Comparison of ENCODE assay signal across 9 cellular contexts in the genomic region with DNA sequence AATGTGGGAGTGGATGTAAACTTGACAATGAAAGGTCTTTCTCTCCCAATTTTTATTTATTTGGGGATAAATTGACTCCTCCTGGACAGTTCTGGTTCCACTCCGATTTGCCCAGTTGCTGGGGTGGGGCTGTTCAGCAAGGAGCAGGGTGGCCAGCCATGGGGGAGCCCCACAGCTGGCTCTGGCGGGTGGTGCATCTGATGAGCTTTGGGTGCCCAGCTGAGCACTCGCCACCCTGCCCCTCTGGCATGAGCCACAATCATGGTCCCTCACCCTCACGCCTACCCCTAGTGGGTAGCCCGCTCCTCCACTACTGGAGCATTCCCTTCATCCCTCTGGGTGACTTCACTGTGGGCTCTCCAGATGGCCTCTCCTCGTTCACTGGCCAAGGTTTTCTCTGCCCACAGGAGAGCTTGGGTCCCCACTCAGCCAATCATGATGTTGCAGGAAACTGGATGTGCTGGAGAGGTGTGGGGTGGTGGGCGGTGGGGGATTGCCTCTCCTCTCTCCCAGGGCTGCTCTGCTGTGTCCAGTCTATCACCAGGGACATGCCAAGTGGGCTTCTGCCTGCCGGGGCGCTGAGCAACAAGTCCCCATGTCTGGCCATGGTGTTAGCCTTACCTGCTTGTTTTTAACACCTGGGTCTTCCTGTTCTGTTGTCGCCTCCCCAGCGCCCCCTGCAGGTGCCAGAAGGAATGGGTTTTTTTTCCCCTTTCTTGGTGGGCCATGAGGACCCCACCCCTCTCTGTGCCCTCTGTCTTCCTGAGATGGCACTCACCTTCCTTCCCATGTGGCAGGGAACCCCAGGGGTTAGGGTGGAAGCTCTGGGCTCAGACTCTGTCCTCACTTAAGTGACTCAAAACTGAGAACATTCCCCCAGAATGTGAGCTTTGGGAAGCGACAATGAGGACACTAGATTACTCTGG. TPM values are rescaled to one million over a fixed set of nuclear protein-coding genes. Genes with fewer than 3 reads are reported as not detected.
DNase-seq lines count a peak whose midpoint lies in the region; ATAC-seq and TF ChIP-seq lines count a peak whose summit lies in the region.
"Had no signal": no experiment of that assay in that cellular context is flagged by ENCODE, and none has a peak within 500 bp of the region (broad histone marks: within the 10 kb centered on the region; RNA-seq: fewer than 3 reads in every experiment).

No MANE protein-coding gene starts in this region.

- TF ChIP-seq EP300 in upper lobe of left lung (IDR thresholded peaks at IDR 0.05), result no peak

- H3K36me3 ChIP-seq in cardiac muscle cell (no peaks in the 10 kb centered on the region), upper lobe of left lung (no peaks in the 10 kb centered on the region)

- intact Hi-C loops in left cardiac atrium (cut with DNase I), result no loop called here

- H3K27ac Mint-ChIP-seq in immature natural killer cell, result no peak overlapping the region
- H3K27ac Mint-ChIP-seq: activated naive CD4-positive, alpha-beta T cell treated with anti-CD3 and anti-CD28 coated beads, Interleukin-2, amount 50 U/mL, for 24 hours had no signal

- H3K27me3 ChIP-seq in cardiac muscle cell, result no peaks in the 10 kb centered on the region
- no peaks in the 10 kb centered on the region for H3K27me3 ChIP-seq in upper lobe of left lung

- H3K27ac ChIP-seq in cardiac muscle cell (no peak overlapping the region), upper lobe of left lung (no peak overlapping the region)

- H3K4me1 Mint-ChIP-seq in immature natural killer cell, result peaks cover 7 to 9% of the 10 kb centered on the region in 2 donors

- TF ChIP-seq CTCF in cardiac muscle cell (IDR thresholded peaks at IDR 0.05; ENCODE audit: low read depth, low read length) (peak; percentile 74), upper lobe of left lung (IDR thresholded peaks at IDR 0.05) (peak; percentile 25 to 58 (median 46))

- H3K36me3 Mint-ChIP-seq in immature natural killer cell, result no peaks in the 10 kb centered on the region
- H3K36me3 Mint-ChIP-seq: activated naive CD4-positive, alpha-beta T cell treated with anti-CD3 and anti-CD28 coated beads, Interleukin-2, amount 50 U/mL, for 24 hours had no signal

- H3K27me3 Mint-ChIP-seq in immature natural killer cell (ENCODE audit: low read depth in 3 of 3), result peaks cover 10 to 29% (median 29%) of the 10 kb centered on the region in 3 donors

- DNase-seq in cardiac muscle cell (ENCODE audit: low read depth in 1 of 2, low spot score in 1 of 2), result peak in 1 of 2 donors; percentile 18
- DNase-seq in left cardiac atrium, result no peak
- peak; percentile 64 for DNase-seq in activated CD8-positive, alpha-beta memory T cell treated with anti-CD3 and anti-CD28 coated beads for 24 hours
- peak in 2 of 3 donors; percentile 9 to 15 for DNase-seq in immature natural killer cell
- no peak for DNase-seq in upper lobe of left lung
- DNase-seq in midbrain (lab: John Stamatoyannopoulos, UW), result no peak

- TF ChIP-seq POLR2A in upper lobe of left lung (IDR thresholded peaks at IDR 0.05), result no peak

- WGBS in upper lobe of left lung, 2 donors, result 60 to 71% methylated on average over 8 to 12 of the region's 12 CpGs

- H3K9me3 ChIP-seq in cardiac muscle cell (ENCODE audit: low read depth) (no peaks in the 10 kb centered on the region), upper lobe of left lung (no peaks in the 10 kb centered on the region)

- H3K4me3 Mint-ChIP-seq in immature natural killer cell, result no peak overlapping the region
- H3K4me3 Mint-ChIP-seq: activated naive CD4-positive, alpha-beta T cell treated with anti-CD3 and anti-CD28 coated beads, Interleukin-2, amount 50 U/mL, for 24 hours had no signal

- ATAC-seq in left cardiac atrium (no peak), upper lobe of left lung (ENCODE audit: low FRiP score in 2 of 2) (no peak), HG02642 (IDR thresholded peaks at IDR 0.05; ENCODE audit: poor library complexity, unreplicated experiment) (no peak), GM19324 (IDR thresholded peaks at IDR 0.05; ENCODE audit: low FRiP score, unreplicated experiment) (no peak)

- H3K4me1 ChIP-seq in cardiac muscle cell (ENCODE audit: low read depth) (no peaks in the 10 kb centered on the region), upper lobe of left lung (peaks cover 13 to 18% (median 14%) of the 10 kb centered on the region in 4 donors)

- H3K4me3 ChIP-seq in cardiac muscle cell (no peak overlapping the region), upper lobe of left lung (no peak overlapping the region)

- H3K9me3 Mint-ChIP-seq in immature natural killer cell, result peaks cover 0 to 2% (median 0%) of the 10 kb centered on the region in 6 donors
- H3K9me3 Mint-ChIP-seq: activated naive CD4-positive, alpha-beta T cell treated with anti-CD3 and anti-CD28 coated beads, Interleukin-2, amount 50 U/mL, for 24 hours had no signal

RNA-seq across cellular contexts. Expression of gene CYP46A1, which starts 3.4 kb away (rescaled TPM):
- total RNA-seq in cardiac muscle cell (11.1 and 14.2 TPM in 2 replicates), left cardiac atrium (1 to 10 TPM; 4.1 to 4.7 TPM), upper lobe of left lung (10 to 100 TPM in 1 of 6 donors, 1 to 10 TPM in 2, under 1 TPM in 3; 0.15 to 12.6 (median 1.2) TPM)
- polyA plus RNA-seq in cardiac muscle cell (15.0 and 18.5 TPM in 2 replicates), immature natural killer cell (not detected)

RNA-seq across cellular contexts. Expression of gene HHIPL1, which starts 42.6 kb away (rescaled TPM):
- total RNA-seq in cardiac muscle cell (0.14 and 0.83 TPM in 2 replicates), left cardiac atrium (1 to 10 TPM; 2.1 to 2.6 TPM), upper lobe of left lung (1 to 10 TPM in 4 of 6 donors, under 1 TPM in 2; 0.61 to 2.2 (median 1.3) TPM)
- polyA plus RNA-seq in cardiac muscle cell (1.1 and 1.2 TPM in 2 replicates), immature natural killer cell (not detected)

Comparison
In these comparisons a context has a peak if more than half of its experiments do, and no peak if none do; other contexts are left out.
1. DNase-seq: peak in activated CD8-positive, alpha-beta memory T cell treated with anti-CD3 and anti-CD28 coated beads for 24 hours (single experiment) and immature natural killer cell (2 of 3); none in left cardiac atrium (single experiment), upper lobe of left lung (0 of 2) and midbrain (single experiment).